Comparison of ENCODE assay signal across 20 cellular contexts in the genomic region with DNA sequence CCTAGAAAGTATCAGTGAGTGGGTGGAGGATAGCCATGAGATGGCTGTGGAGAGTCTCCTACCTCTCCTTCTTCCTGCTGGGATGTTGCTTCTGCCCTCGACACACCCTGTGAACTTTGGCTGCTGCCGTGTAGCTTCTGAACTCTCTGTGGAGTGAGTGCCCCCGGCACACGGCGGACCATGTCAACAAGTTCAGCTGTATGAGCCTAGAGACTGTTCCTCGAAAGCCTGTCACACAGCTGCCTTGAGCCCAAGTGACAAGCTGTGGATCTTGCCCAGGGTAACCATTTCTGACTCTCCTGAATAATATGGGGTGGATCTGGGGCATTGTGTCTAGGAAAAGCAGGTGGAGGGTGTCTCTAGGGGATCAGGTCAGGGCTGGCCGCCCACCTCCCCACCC.
A peak's percentile ranks its signal among the peaks of the same experiment; 100 is the strongest.
DNase-seq lines count a peak whose midpoint lies in the region; ATAC-seq, FAIRE-seq and TF ChIP-seq lines count a peak whose summit lies in the region.
"Had no signal": no experiment of that assay in that cellular context is flagged by ENCODE, and none has a peak within 500 bp of the region (broad histone marks: within the 10 kb centered on the region; RNA-seq: fewer than 3 reads in every experiment).

No MANE protein-coding gene starts in this region.

- peak overlapping the region; percentile 46 for H3K27ac ChIP-seq in C4-2B
- H3K27ac ChIP-seq in HepG2 (ENCODE audit: extremely low read length, insufficient read depth, low read length), result peak overlapping the region; percentile 39
- H3K27ac ChIP-seq in prostate gland, result peak overlapping the region; percentile 53 to 60
- H3K27ac ChIP-seq: hepatocyte had no signal

- no peak overlapping the region for H3K9ac ChIP-seq in HepG2 (ENCODE audit: insufficient read depth, low read depth, low read length)

- H3K36me3 ChIP-seq in HepG2 (replicated peaks in 1 of 2; ENCODE audit: control insufficient read depth in 1 of 2, insufficient read depth in 2 of 2, low read length in 2 of 2) (peaks cover 0 to 5% of the 10 kb centered on the region in 2 experiments; a peak in 1 of 5 replicates), prostate gland (no peaks in the 10 kb centered on the region)

- H3K4me3 ChIP-seq in HepG2 (replicated peaks in 1 of 3; ENCODE audit: insufficient read depth in 1 of 3, low read depth in 2 of 3, low read length in 3 of 3), result no peak overlapping the region
- no peak overlapping the region for H3K4me3 ChIP-seq in prostate gland
- H3K4me3 ChIP-seq: hepatocyte had no signal

- peak; percentile 40 for FAIRE-seq in HepG2 (lab: Jason Lieb, UNC)
- FAIRE-seq: islet of Langerhans had no signal

- peaks cover 8% of the 10 kb centered on the region; the same call in 1 of the 2 replicates for H4K20me1 ChIP-seq in HepG2 (ENCODE audit: insufficient read depth, low read length)

- no peaks in the 10 kb centered on the region for H3K27me3 ChIP-seq in HepG2 (ENCODE audit: control insufficient read depth in 1 of 2, insufficient read depth in 2 of 2, low read length in 2 of 2)
- no peaks in the 10 kb centered on the region for H3K27me3 ChIP-seq in prostate gland (replicated peaks; ENCODE audit: insufficient read depth)
- H3K27me3 ChIP-seq: hepatocyte had no signal

- H2AFZ ChIP-seq in HepG2 (ENCODE audit: low read length), result no peak overlapping the region
- H2AFZ ChIP-seq: hepatocyte had no signal

- POLR2A ChIA-PET in HepG2 (lab: Yijun Ruan, JAX), result interaction anchor here (1.3 to 1.7 kb wide), 5 partner anchors 9 to 67 kb away, joined by 3 to 5 read pairs (median 4); no protein-coding TSS in a partner anchor

- TF ChIP-seq EP300 in HepG2 (IDR thresholded peaks at IDR 0.05; ENCODE audit: low read depth in 2 of 2, low read length in 2 of 2) (no peak), HepG2 (CRISPR knock-in tag; IDR thresholded peaks at IDR 0.05; ENCODE audit: borderline replicate concordance) (no peak)

- H3K79me2 ChIP-seq in HepG2 (ENCODE audit: insufficient read depth, low read length), result peaks cover 19% of the 10 kb centered on the region

- no peak for TF ChIP-seq CTCF in C4-2B (conservative IDR thresholded peaks at IDR 0.05)
- no peak for TF ChIP-seq CTCF in chondrocyte (IDR thresholded peaks at IDR 0.05)
- no peak for TF ChIP-seq CTCF in HepG2 (CRISPR knock-in tag; IDR thresholded peaks at IDR 0.05)
- no peak for TF ChIP-seq CTCF in prostate gland (IDR thresholded peaks at IDR 0.05)

- no peaks in the 10 kb centered on the region for H3K9me3 Mint-ChIP-seq in chondrocyte (ENCODE audit: low read depth)
- H3K9me3 Mint-ChIP-seq: CD4-positive, CD25-positive, alpha-beta regulatory T cell; type B pancreatic cell had no signal

- H3K4me1 ChIP-seq in HepG2 (ENCODE audit: insufficient read depth, low read length), result peaks cover 33% of the 10 kb centered on the region
- H3K4me1 ChIP-seq in prostate gland (replicated peaks), result peaks cover 3% of the 10 kb centered on the region

- DNase-seq in chondrocyte (ENCODE audit: low spot score), result no peak
- DNase-seq in HepG2 (ENCODE audit: low spot score), result peak; percentile 15
- no peak for DNase-seq in prostate gland (ENCODE audit: low spot score)
- DNase-seq in DMS114 treated with DMSO at 0.1 percent for 48 hours (lab: John Stamatoyannopoulos, UW; ENCODE audit: unreplicated experiment), result no peak
- no peak for DNase-seq in SK-N-DZ (ENCODE audit: low spot score)
- DNase-seq in UCSD-AML1 (lab: John Stamatoyannopoulos, UW; ENCODE audit: unreplicated experiment), result no peak
- DNase-seq: activated CD4-positive, alpha-beta T cell treated with anti-CD3 and anti-CD28 coated beads for 36 hours; activated CD8-positive, alpha-beta memory T cell treated with anti-CD3 and anti-CD28 coated beads, Interleukin-2, amount 10 ng/mL, durations not matched to agents 7 days and 5 days; activated effector memory CD4-positive, alpha-beta T cell treated with Interleukin-2 at 50 U/mL for 16 hours; CD4-positive, CD25-positive, alpha-beta regulatory T cell; mesendoderm; NCI-H1417 treated with DMSO at 0.1 percent for 48 hours; NCI-H2171 treated with DMSO at 0.1 percent for 48 hours; NCI-H774 had no signal

- no peaks in the 10 kb centered on the region for H3K27me3 Mint-ChIP-seq in chondrocyte (ENCODE audit: low read depth)
- H3K27me3 Mint-ChIP-seq: type B pancreatic cell had no signal

- H3K36me3 Mint-ChIP-seq in chondrocyte (ENCODE audit: low read depth), result peaks cover 2% of the 10 kb centered on the region
- H3K36me3 Mint-ChIP-seq: activated CD8-positive, alpha-beta memory T cell treated with anti-CD3 and anti-CD28 coated beads, Interleukin-2, amount 10 ng/mL, durations not matched to agents 7 days and 5 days; CD4-positive, CD25-positive, alpha-beta regulatory T cell; type B pancreatic cell had no signal

- ATAC-seq in HepG2, result peak; percentile 78
- ATAC-seq in HG02571 (IDR thresholded peaks at IDR 0.05; ENCODE audit: unreplicated experiment), result no peak
- ATAC-seq: activated CD4-positive, alpha-beta T cell treated with anti-CD3 and anti-CD28 coated beads for 36 hours; activated CD8-positive, alpha-beta memory T cell treated with anti-CD3 and anti-CD28 coated beads, Interleukin-2, amount 10 ng/mL, durations not matched to agents 7 days and 5 days; SK-N-SH treated with all-trans-retinoic acid at 6 μM for 48 hours had no signal

- no peak overlapping the region for H3K4me3 Mint-ChIP-seq in chondrocyte (ENCODE audit: unreplicated experiment)
- H3K4me3 Mint-ChIP-seq: activated CD4-positive, alpha-beta T cell treated with anti-CD3 and anti-CD28 coated beads for 36 hours; activated CD8-positive, alpha-beta memory T cell treated with anti-CD3 and anti-CD28 coated beads, Interleukin-2, amount 10 ng/mL, durations not matched to agents 7 days and 5 days; CD4-positive, CD25-positive, alpha-beta regulatory T cell; type B pancreatic cell had no signal

- no TSS peak for BruUV-seq in HepG2 (replicated peaks; lab: Mats Ljungman, UMichigan)

- in situ Hi-C loops in HepG2 (cut with HindIII; ENCODE audit: extremely low pct_ligation_motif_present, low pct_unique_long_range_greater_than_20kb), result no loop called here

- H3K4me2 ChIP-seq in HepG2 (ENCODE audit: low read depth, low read length), result peak overlapping the region; percentile 53

- peaks cover 61% of the 10 kb centered on the region for H3K4me1 Mint-ChIP-seq in chondrocyte (ENCODE audit: low read depth)
- H3K4me1 Mint-ChIP-seq: activated CD4-positive, alpha-beta T cell treated with anti-CD3 and anti-CD28 coated beads for 36 hours; activated CD8-positive, alpha-beta memory T cell treated with anti-CD3 and anti-CD28 coated beads, Interleukin-2, amount 10 ng/mL, durations not matched to agents 7 days and 5 days; CD4-positive, CD25-positive, alpha-beta regulatory T cell had no signal

- peak overlapping the region; percentile 39 for H3K27ac Mint-ChIP-seq in chondrocyte (ENCODE audit: unreplicated experiment)
- H3K27ac Mint-ChIP-seq: activated CD4-positive, alpha-beta T cell treated with anti-CD3 and anti-CD28 coated beads for 36 hours; activated CD8-positive, alpha-beta memory T cell treated with anti-CD3 and anti-CD28 coated beads, Interleukin-2, amount 10 ng/mL, durations not matched to agents 7 days and 5 days; CD4-positive, CD25-positive, alpha-beta regulatory T cell had no signal

- intact Hi-C loops in HepG2 (cut with micrococcal nuclease; ENCODE audit: unreplicated experiment), result loop anchor here (2.0 kb wide), 2 partner anchors 16 to 34 kb away; no protein-coding TSS in a partner anchor
- intact Hi-C loops in prostate gland (cut with DNase I), result loop anchor here (10.0 kb wide), 1 partner anchor 182 kb away; no protein-coding TSS in a partner anchor

- 46% methylated on average over 2 of the region's 7 CpGs for WGBS in HepG2 (ENCODE audit: low lambda C conversion rate)
- 72% methylated on average over 7 of the region's 7 CpGs for WGBS in prostate gland

- TF ChIP-seq POLR2A in HepG2 (IDR thresholded peaks at IDR 0.05; ENCODE audit: insufficient read depth in 1 of 2, low read depth in 2 of 2, low read length in 2 of 2) (no peak), prostate gland (IDR thresholded peaks at IDR 0.05) (no peak)

- H3K9me3 ChIP-seq in HepG2 (ENCODE audit: low read length), result no peaks in the 10 kb centered on the region
- H3K9me3 ChIP-seq in prostate gland, result no peaks in the 10 kb centered on the region

- CTCF ChIA-PET in HepG2 (lab: Yijun Ruan, JAX; ENCODE audit: low intra/inter-chr PET ratio, low total read pairs), result interaction anchor here (1.5 kb wide), 1 partner anchor 157 kb away, joined by 4 read pairs; no protein-coding TSS in a partner anchor

- no peak for TF ChIP-seq RAD21 in HepG2 (CRISPR knock-in tag; IDR thresholded peaks at IDR 0.05)

TF ChIP-seq in HepG2, 621 proteins besides CTCF, POLR2A, EP300 and RAD21 (continues in another document):
- TF ChIP-seq KDM4B (CRISPR knock-in tag; IDR thresholded peaks at IDR 0.05) (no peak), ZNF546 (CRISPR knock-in tag; conservative IDR thresholded peaks at IDR 0.05) (no peak), ZIK1 (CRISPR knock-in tag; IDR thresholded peaks at IDR 0.05; ENCODE audit: borderline replicate concordance, low read depth) (no peak)
- TF ChIP-seq, protein P1, sequence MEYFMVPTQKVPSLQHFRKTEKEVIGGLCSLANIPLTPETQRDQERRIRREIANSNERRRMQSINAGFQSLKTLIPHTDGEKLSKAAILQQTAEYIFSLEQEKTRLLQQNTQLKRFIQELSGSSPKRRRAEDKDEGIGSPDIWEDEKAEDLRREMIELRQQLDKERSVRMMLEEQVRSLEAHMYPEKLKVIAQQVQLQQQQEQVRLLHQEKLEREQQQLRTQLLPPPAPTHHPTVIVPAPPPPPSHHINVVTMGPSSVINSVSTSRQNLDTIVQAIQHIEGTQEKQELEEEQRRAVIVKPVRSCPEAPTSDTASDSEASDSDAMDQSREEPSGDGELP (IDR thresholded peaks at IDR 0.05; ENCODE audit: borderline replicate concordance, low read depth), result peak; percentile 60
